In genomic region chr12:65857875-65858274, GRCh38 we compare ENCODE assay signal across 23 cellular contexts. TPM values are rescaled to one million over a fixed set of nuclear protein-coding genes. Genes with fewer than 3 reads are reported as not detected.
"Had no signal": no experiment of that assay in that cellular context is flagged by ENCODE, and none has a peak within 500 bp of the region (broad histone marks: within the 10 kb centered on the region; RNA-seq: fewer than 3 reads in every experiment).

No MANE protein-coding gene starts in this region.

- H3K27me3 ChIP-seq: suprapubic skin, transverse colon, uterus had no signal

- H3K27ac ChIP-seq: dorsolateral prefrontal cortex, lower lobe of right lung, psoas muscle, skin epidermis, suprapubic skin, transverse colon, uterus had no signal

- FAIRE-seq: frontal cortex had no signal

- H3K27ac Mint-ChIP-seq: activated naive CD4-positive, alpha-beta T cell treated with anti-CD3 and anti-CD28 coated beads, Interleukin-2, amount 50 U/mL, for 24 hours; activated T-cell treated with anti-CD3 and anti-CD28 coated beads, Interleukin-2, amount 50 U/mL, for 72 hours; stimulated activated naive CD8-positive, alpha-beta T cell treated with anti-CD3 and anti-CD28 coated beads, Interleukin-15, Interleukin-2, amounts not matched to agents 100 ng/mL and 50 ng/mL, for 24 hours; T-helper 1 cell treated with Interleukin-12 subunit alpha and Interleukin-12 subunit beta and Interleukin-4 antibody, amounts not matched to agents 30 μg/mL and 1 μg/mL, for 36 hours had no signal

- H3K9me3 ChIP-seq: lower lobe of right lung, psoas muscle, suprapubic skin, transverse colon, uterus had no signal

- H3K36me3 Mint-ChIP-seq: activated naive CD4-positive, alpha-beta T cell treated with anti-CD3 and anti-CD28 coated beads, Interleukin-2, amount 50 U/mL, for 24 hours had no signal

- H3K4me3 Mint-ChIP-seq: activated naive CD4-positive, alpha-beta T cell treated with anti-CD3 and anti-CD28 coated beads, Interleukin-2, amount 50 U/mL, for 24 hours; activated T-cell treated with anti-CD3 and anti-CD28 coated beads, Interleukin-2, amount 50 U/mL, for 72 hours; neural crest cell; stimulated activated naive CD8-positive, alpha-beta T cell treated with anti-CD3 and anti-CD28 coated beads, Interleukin-15, Interleukin-2, amounts not matched to agents 100 ng/mL and 50 ng/mL, for 24 hours; T-helper 1 cell treated with Interleukin-12 subunit alpha and Interleukin-12 subunit beta and Interleukin-4 antibody, amounts not matched to agents 30 μg/mL and 1 μg/mL, for 36 hours had no signal

- H3K27me3 Mint-ChIP-seq: activated naive CD4-positive, alpha-beta T cell treated with anti-CD3 and anti-CD28 coated beads, Interleukin-2, amount 50 U/mL, for 24 hours; stimulated activated naive CD8-positive, alpha-beta T cell treated with anti-CD3 and anti-CD28 coated beads, Interleukin-15, Interleukin-2, amounts not matched to agents 100 ng/mL and 50 ng/mL, for 24 hours had no signal

- H3K4me3 ChIP-seq: dorsolateral prefrontal cortex, lower lobe of right lung, psoas muscle, skin epidermis, suprapubic skin, transverse colon, uterus had no signal

- H3K4me1 Mint-ChIP-seq: activated naive CD4-positive, alpha-beta T cell treated with anti-CD3 and anti-CD28 coated beads, Interleukin-2, amount 50 U/mL, for 24 hours had no signal

- H3K36me3 ChIP-seq: lower lobe of right lung, suprapubic skin, transverse colon, uterus had no signal

- DNase-seq: activated CD4-positive, alpha-beta T cell treated with anti-CD3 and anti-CD28 coated beads, Interleukin-2, amount 50 U/mL, for 1 hour; activated CD4-positive, CD25-positive, alpha-beta regulatory T cell treated with anti-CD3 and anti-CD28 coated beads, Interleukin-2, amount 50 U/mL, for 72 hours; activated CD8-positive, alpha-beta memory T cell treated with anti-CD3 and anti-CD28 coated beads, Interleukin-2, amount 50 U/mL, for 4 hours; activated effector memory CD4-positive, alpha-beta T cell treated with anti-CD3 and anti-CD28 coated beads, Interleukin-2, amount 50 U/mL, for 16 hours; activated T-cell treated with anti-CD3 and anti-CD28 coated beads, Interleukin-2, amount 50 U/mL, for 72 hours; dorsolateral prefrontal cortex; hypothalamus; islet precursor cell; left colon; lower lobe of right lung; psoas muscle; right cardiac atrium; stimulated activated CD4-positive, alpha-beta T cell treated with anti-CD3 and anti-CD28 coated beads, Interleukin-15, amount 100 ng/mL, for 24 hours; stimulated activated CD4-positive, alpha-beta T cell treated with anti-CD3 and anti-CD28 coated beads, Interleukin-2, amount 100 ng/mL, for 48 hours; transverse colon; uterus had no signal

- H3K4me1 ChIP-seq: lower lobe of right lung, psoas muscle, suprapubic skin, transverse colon, uterus had no signal

- H3K9me3 Mint-ChIP-seq: activated naive CD4-positive, alpha-beta T cell treated with anti-CD3 and anti-CD28 coated beads, Interleukin-2, amount 50 U/mL, for 24 hours; activated T-cell treated with anti-CD3 and anti-CD28 coated beads, Interleukin-2, amount 50 U/mL, for 72 hours; neural crest cell; stimulated activated naive CD8-positive, alpha-beta T cell treated with anti-CD3 and anti-CD28 coated beads, Interleukin-15, Interleukin-2, amounts not matched to agents 100 ng/mL and 50 ng/mL, for 24 hours; T-helper 1 cell treated with Interleukin-12 subunit alpha and Interleukin-12 subunit beta and Interleukin-4 antibody, amounts not matched to agents 30 μg/mL and 1 μg/mL, for 36 hours had no signal

RNA-seq across cellular contexts. Expression of gene HMGA2, which starts 33.6 kb away (rescaled TPM):
- total RNA-seq: activated T-cell treated with anti-CD3 and anti-CD28 coated beads, Interleukin-2, amount 50 U/mL, for 72 hours; lower lobe of right lung; right cardiac atrium had no signal
